Comparison of ENCODE assay signal across 8 cellular contexts in genomic region chr5:157820593-157821252, GRCh38. TPM values are rescaled to one million over a fixed set of nuclear protein-coding genes. Genes with fewer than 3 reads are reported as not detected.
DNase-seq lines count a peak whose midpoint lies in the region; ATAC-seq and TF ChIP-seq lines count a peak whose summit lies in the region.

No MANE protein-coding gene starts in this region.

- H3K36me3 ChIP-seq in heart right ventricle: peaks cover 0 to 13% (median 0%) of the 10 kb centered on the region in 9 donors
- no peaks in the 10 kb centered on the region for H3K36me3 ChIP-seq in ascending aorta
- H3K36me3 ChIP-seq in kidney epithelial cell (ENCODE audit: control insufficient read depth, insufficient read depth, low read length): no peaks in the 10 kb centered on the region
- H3K36me3 ChIP-seq in tibial artery: no peaks in the 10 kb centered on the region
- H3K36me3 ChIP-seq in MG63: peaks cover 28% of the 10 kb centered on the region

- peak in 5 of 8 donors; percentile 37 to 73 (median 58) for ATAC-seq in heart right ventricle
- no peak for ATAC-seq in Right ventricle myocardium inferior

- H3K4me1 ChIP-seq in heart right ventricle (peaks cover 0 to 72% (median 56%) of the 10 kb centered on the region in 9 donors), ascending aorta (peaks cover 0 to 13% of the 10 kb centered on the region in 2 donors), tibial artery (peaks cover 0 to 64% (median 16%) of the 10 kb centered on the region in 4 donors)

- H3K9me3 ChIP-seq in heart right ventricle (peaks cover 0 to 4% (median 0%) of the 10 kb centered on the region in 11 donors), ascending aorta (no peaks in the 10 kb centered on the region), tibial artery (no peaks in the 10 kb centered on the region), MG63 (peaks cover 5% of the 10 kb centered on the region; the same call in 1 of the 2 replicates)

- H3K4me3 ChIP-seq in heart right ventricle (no peak overlapping the region), ascending aorta (no peak overlapping the region), kidney epithelial cell (ENCODE audit: low read depth, low read length) (no peak overlapping the region), tibial artery (no peak overlapping the region), MG63 (no peak overlapping the region)

- DNase-seq in heart right ventricle: peak in 1 of 2 donors; percentile 47
- DNase-seq in Right ventricle myocardium inferior (ENCODE audit: missing footprints): no peak
- DNase-seq in NCI-H2081 (lab: John Stamatoyannopoulos, UW): peak; percentile 41 to 60
- DNase-seq in ascending aorta (ENCODE audit: low spot score in 2 of 2): no peak
- DNase-seq in kidney epithelial cell (ENCODE audit: low read depth): peak; percentile 31
- DNase-seq in tibial artery: no peak
- no peak for DNase-seq in C1 segment of cervical spinal cord (lab: John Stamatoyannopoulos, UW)
- DNase-seq in MG63: no peak

- intact Hi-C loops in heart right ventricle (cut with DNase I): loop anchor here in 7 of 10 donors (2.0 to 10.0 kb wide), 10 partner anchors 34 to 1314 kb away; partner anchors contain the start of gene CLINT1 (in 3 of the 7)
- intact Hi-C loops in Right ventricle myocardium inferior (cut with DNase I): loop anchor here (2.0 kb wide), 3 partner anchors 38 to 174 kb away; partner anchors contain the start of gene CLINT1
- intact Hi-C loops in ascending aorta (cut with DNase I): loop anchor here (1.0 to 10.0 kb wide), 4 partner anchors 37 to 1312 kb away; partner anchors contain the start of gene CLINT1
- intact Hi-C loops in tibial artery (cut with DNase I; ENCODE audit: low total_unique reads): loop anchor here (2.0 kb wide), 1 partner anchor 172 kb away; no protein-coding TSS in a partner anchor

- TF ChIP-seq CTCF in heart right ventricle (IDR thresholded peaks at IDR 0.05) (peak; percentile 35 to 71 (median 61)), ascending aorta (IDR thresholded peaks at IDR 0.05) (peak in 2 of 3 experiments; percentile 45 to 60), kidney epithelial cell (IDR thresholded peaks at IDR 0.05; ENCODE audit: insufficient read depth, low read length, poor library complexity, severe bottlenecking) (peak; percentile 43), tibial artery (IDR thresholded peaks at IDR 0.05) (peak; percentile 47 to 53)

- peak overlapping the region in 3 of 10 donors; percentile 28 to 66 (median 39) for H3K27ac ChIP-seq in heart right ventricle
- H3K27ac ChIP-seq in ascending aorta: peak overlapping the region; percentile 31 to 41
- H3K27ac ChIP-seq in tibial artery: peak overlapping the region; percentile 51 to 56

- WGBS in heart right ventricle, 2 donors: 34 to 35% methylated on average over 6 of the region's 6 CpGs

- H3K27me3 ChIP-seq in heart right ventricle (no peaks in the 10 kb centered on the region), ascending aorta (no peaks in the 10 kb centered on the region), kidney epithelial cell (ENCODE audit: control insufficient read depth, insufficient read depth, low read length) (no peaks in the 10 kb centered on the region), tibial artery (no peaks in the 10 kb centered on the region), MG63 (no peaks in the 10 kb centered on the region)

RNA-seq across cellular contexts. Expression of gene CLINT1, which starts 38.2 kb away (rescaled TPM):
- total RNA-seq in heart right ventricle (10 to 100 TPM; 44.4 to 54.7 (median 52.0) TPM), Right ventricle myocardium inferior (56.5 TPM), ascending aorta (16.4 TPM), kidney epithelial cell (84.1 and 85.2 TPM in 2 replicates)
- 10 to 100 TPM; 15.1 to 21.5 TPM for polyA plus RNA-seq in heart right ventricle
- total RNA-seq in MG63 (2014; rRNA removed; shearing (Covaris generic); ENCODE audit: low replicate concordance): 137 and 502 TPM in 2 replicates

Comparison
In these comparisons a context has a peak if more than half of its experiments do, and no peak if none do; other contexts are left out.
1. DNase-seq: peak in NCI-H2081 (2 of 2) and kidney epithelial cell (single experiment); none in Right ventricle myocardium inferior (single experiment), ascending aorta (0 of 2), tibial artery (0 of 2), C1 segment of cervical spinal cord (0 of 14) and MG63 (single experiment).
2. Peak in every context shown above with its lines, with median percentiles within 50 percentile points of each other: CTCF ChIP-seq.